Comparison of ENCODE assay signal across 28 cellular contexts in genomic region chr21:35106246-35106835, GRCh38. TPM values are rescaled to one million over a fixed set of nuclear protein-coding genes. Genes with fewer than 3 reads are reported as not detected.
A peak's percentile ranks its signal among the peaks of the same experiment; 100 is the strongest.
DNase-seq lines count a peak whose midpoint lies in the region; ATAC-seq, FAIRE-seq and TF ChIP-seq lines count a peak whose summit lies in the region.
"Had no signal": no experiment of that assay in that cellular context is flagged by ENCODE, and none has a peak within 500 bp of the region (broad histone marks: within the 10 kb centered on the region; RNA-seq: fewer than 3 reads in every experiment).

No MANE protein-coding gene starts in this region.

- H4K91ac ChIP-seq in neuronal stem cell (ENCODE audit: low read depth, low read length, poor library complexity): no peak overlapping the region

- H2BK12ac ChIP-seq in neuronal stem cell (ENCODE audit: low read length): no peak overlapping the region

- H3K27me3 ChIP-seq in K562 (ENCODE audit: control insufficient read depth in 2 of 2, insufficient read depth in 2 of 2, low read length in 2 of 2) (no peaks in the 10 kb centered on the region), heart right ventricle (peaks cover 0 to 35% (median 10%) of the 10 kb centered on the region in 7 donors), neuronal stem cell (ENCODE audit: control insufficient read depth in 3 of 3, insufficient read depth in 3 of 3, low read depth in 1 of 3, low read length in 3 of 3) (no peaks in the 10 kb centered on the region)
- H3K27me3 ChIP-seq: sigmoid colon, upper lobe of left lung had no signal

- no peaks in the 10 kb centered on the region for H3K9me3 ChIP-seq in K562 (replicated peaks; ENCODE audit: control insufficient read depth, insufficient read depth, low read depth, low read length)
- H3K9me3 ChIP-seq in heart right ventricle: peaks cover 0 to 3% (median 0%) of the 10 kb centered on the region in 11 donors
- peaks cover 0 to 2% of the 10 kb centered on the region in 2 donors for H3K9me3 ChIP-seq in neuronal stem cell (replicated peaks in 1 of 2; ENCODE audit: control insufficient read depth in 2 of 2, insufficient read depth in 1 of 2, low read depth in 1 of 2, low read length in 2 of 2)
- H3K9me3 ChIP-seq: prostate gland, sigmoid colon, upper lobe of left lung had no signal

- TF ChIP-seq POLR2A in K562 (conservative IDR thresholded peaks at IDR 0.05): peak; percentile 41; the same call in 1 of the 2 replicates

- H3K36me3 ChIP-seq in K562 (ENCODE audit: control insufficient read depth, insufficient read depth, low read length) (no peaks in the 10 kb centered on the region; the same call in 2 of the 3 replicates), heart right ventricle (no peaks in the 10 kb centered on the region), neuronal stem cell (replicated peaks in 1 of 2; ENCODE audit: control insufficient read depth in 2 of 2, insufficient read depth in 2 of 2, low read length in 2 of 2) (no peaks in the 10 kb centered on the region)
- H3K36me3 ChIP-seq: prostate gland, sigmoid colon, upper lobe of left lung had no signal

- H3K79me1 ChIP-seq in neuronal stem cell (ENCODE audit: low read depth, low read length): no peaks in the 10 kb centered on the region

- DNase-seq in OCI-M1 (lab: John Stamatoyannopoulos, UW): peak; percentile 97
- peak; percentile 80 to 97 (median 84) for DNase-seq in K562 (ENCODE audit: extremely low read depth in 1 of 4, low spot score in 3 of 4)
- peak in 1 of 2 donors; percentile 10 for DNase-seq in heart right ventricle
- no peak for DNase-seq in neuronal stem cell (ENCODE audit: low spot score)
- DNase-seq in NCI-H2171 (lab: John Stamatoyannopoulos, UW): no peak
- no peak for DNase-seq in HuH-7.5 (ENCODE audit: low spot score)
- DNase-seq in activated CD4-positive, alpha-beta T cell treated with anti-CD3 and anti-CD28 coated beads for 48 hours: no peak
- DNase-seq: activated naive CD4-positive, alpha-beta T cell; activated naive CD8-positive, alpha-beta T cell treated with anti-CD3 and anti-CD28 coated beads, Interleukin-2, amount 50 U/mL, for 24 hours; activated T-cell treated with anti-CD3 and anti-CD28 coated beads, Interleukin-2, amount 50 U/mL, for 4 hours; DMS53; H9; hypothalamus; KG1; NCI-H1092 treated with DMSO at 0.1 percent for 48 hours; NCI-H1694 treated with DMSO at 0.1 percent for 48 hours; NCI-H526; PC-9; SHP77 treated with DMSO at 0.1 percent for 48 hours; sigmoid colon; stimulated activated CD4-positive, alpha-beta T cell treated with anti-CD3 and anti-CD28 coated beads, Interleukin-15, amount 100 ng/mL, for 24 hours had no signal

- TF ChIP-seq EP300 in K562 (IDR thresholded peaks at IDR 0.05; ENCODE audit: low read length): peak; percentile 94

- H3K9ac ChIP-seq in K562 (ENCODE audit: insufficient read depth in 1 of 2, low read depth in 2 of 2, low read length in 2 of 2): peak overlapping the region; percentile 21 to 60; a peak in 3 of 4 replicates
- H3K9ac ChIP-seq in neuronal stem cell (ENCODE audit: low read depth, low read length, poor library complexity): no peak overlapping the region

- in situ Hi-C loops in K562 (cut with MboI): no loop called here

- H2BK120ac ChIP-seq in neuronal stem cell (ENCODE audit: low read depth, low read length): no peak overlapping the region

- peak overlapping the region; percentile 72 for H3K18ac ChIP-seq in neuronal stem cell (ENCODE audit: low read length)

- H3K4me1 ChIP-seq in K562 (replicated peaks in 1 of 2; ENCODE audit: control insufficient read depth in 2 of 2, insufficient read depth in 2 of 2, low read length in 2 of 2): peaks cover 29 to 54% of the 10 kb centered on the region in 2 experiments
- H3K4me1 ChIP-seq in heart right ventricle: peaks cover 0 to 11% (median 0%) of the 10 kb centered on the region in 9 donors
- no peaks in the 10 kb centered on the region for H3K4me1 ChIP-seq in neuronal stem cell (ENCODE audit: control insufficient read depth in 2 of 2, insufficient read depth in 1 of 2, low read depth in 1 of 2, low read length in 2 of 2)
- H3K4me1 ChIP-seq: prostate gland, sigmoid colon had no signal

- no TSS peak for BruUV-seq in K562 (replicated peaks; lab: Mats Ljungman, UMichigan)

- ATAC-seq in K562 (peak; percentile 88), heart right ventricle (peak in 7 of 8 donors; percentile 49 to 96 (median 75))
- ATAC-seq: activated naive CD8-positive, alpha-beta T cell treated with anti-CD3 and anti-CD28 coated beads, Interleukin-2, amount 50 U/mL, for 24 hours; activated T-cell treated with anti-CD3 and anti-CD28 coated beads, Interleukin-2, amount 50 U/mL, for 4 hours; stimulated activated effector memory CD8-positive, alpha-beta T cell treated with anti-CD3 and anti-CD28 coated beads, Interleukin-12 subunit alpha, Interleukin-12 subunit beta, amount 100 ng/mL, for 72 hours; WTC11 had no signal

- no peak overlapping the region for H2AK5ac ChIP-seq in neuronal stem cell (ENCODE audit: low read depth, low read length)

- no peak overlapping the region for H3K14ac ChIP-seq in neuronal stem cell (ENCODE audit: low read length)

- H2AFZ ChIP-seq in K562 (ENCODE audit: low read depth, low read length) (peak overlapping the region; percentile 86), neuronal stem cell (ENCODE audit: low read length) (no peak overlapping the region)
- H2AFZ ChIP-seq: PC-9 had no signal

- H3K27ac ChIP-seq in K562 (ENCODE audit: extremely low read depth, low read depth, low read length) (peak overlapping the region; percentile 90), heart right ventricle (no peak overlapping the region), neuronal stem cell (replicated peaks; ENCODE audit: low read length) (no peak overlapping the region)
- H3K27ac ChIP-seq: PC-9, prostate gland, sigmoid colon, upper lobe of left lung had no signal

- H2BK15ac ChIP-seq in neuronal stem cell (ENCODE audit: low read length): no peak overlapping the region

- H3K79me2 ChIP-seq in K562 (ENCODE audit: control insufficient read depth, insufficient read depth, low read length): no peaks in the 10 kb centered on the region

- CTCF ChIA-PET in K562 (lab: Yijun Ruan, JAX; ENCODE audit: low intra/inter-chr PET ratio): no interaction called here

- under 1% methylated on average over 11 of the region's 11 CpGs for whole genome bisulfite sequencing in K562 (ENCODE audit: insufficient coverage, low coverage, missing lambda C conversion rate)
- WGBS in heart right ventricle, 2 donors: 31 to 35% methylated on average over 11 of the region's 11 CpGs
- no CpG with 5 or more reads among the region's 11 CpGs for WGBS in neuronal stem cell (ENCODE audit: extremely low coverage in 2 of 2, insufficient read length in 2 of 2, insufficient replicate concordance in 1 of 2), 2 donors

- no peak; a peak in 1 of 6 replicates for TF ChIP-seq CTCF in K562 (IDR thresholded peaks at IDR 0.05 in 2 of 3, conservative IDR thresholded peaks at IDR 0.05 in 1 of 3; ENCODE audit: insufficient read depth in 2 of 3, low read depth in 1 of 3, low read length in 3 of 3)
- no peak for TF ChIP-seq CTCF in heart right ventricle (IDR thresholded peaks at IDR 0.05)

- H3K4me3 ChIP-seq in K562: no peak overlapping the region
- H3K4me3 ChIP-seq in heart right ventricle: no peak overlapping the region
- H3K4me3 ChIP-seq in neuronal stem cell (ENCODE audit: low read length in 2 of 2): no peak overlapping the region
- H3K4me3 ChIP-seq: PC-9, prostate gland, sigmoid colon, upper lobe of left lung had no signal

- no peaks in the 10 kb centered on the region for H3K9me1 ChIP-seq in K562 (ENCODE audit: control insufficient read depth, insufficient read depth, low read length)

- H2BK5ac ChIP-seq in neuronal stem cell (ENCODE audit: low read length): no peak overlapping the region

- H4K8ac ChIP-seq in neuronal stem cell (ENCODE audit: low read depth, low read length): no peak overlapping the region

- no peak overlapping the region for H3K23ac ChIP-seq in neuronal stem cell (ENCODE audit: low read depth, low read length, poor library complexity)

- H3K4me2 ChIP-seq in K562 (ENCODE audit: insufficient read depth, low read length): peak overlapping the region; percentile 64
- no peak overlapping the region for H3K4me2 ChIP-seq in neuronal stem cell (ENCODE audit: insufficient read depth, low read length, poor library complexity, severe bottlenecking)
- H3K4me2 ChIP-seq: PC-9 had no signal

- H4K20me1 ChIP-seq in K562 (replicated peaks; ENCODE audit: control insufficient read depth, insufficient read depth, low read length): no peaks in the 10 kb centered on the region

- peak; percentile 20 to 46; a peak in 2 of 4 replicates for TF ChIP-seq RAD21 in K562 (CRISPR knock-in tag; conservative IDR thresholded peaks at IDR 0.05 in 1 of 2, IDR thresholded peaks at IDR 0.05 in 1 of 2)

- H3K4ac ChIP-seq in neuronal stem cell (ENCODE audit: low read length): no peak overlapping the region

- POLR2A ChIA-PET in K562 (lab: Yijun Ruan, JAX): interaction anchor here (0.6 to 1.4 kb wide), 4 partner anchors 10 to 15 kb away, joined by 3 to 4 read pairs (median 3); no protein-coding TSS in a partner anchor

- peak; percentile 94 for FAIRE-seq in K562 (lab: Jason Lieb, UNC)
- FAIRE-seq: GM12892, HTR-8/SVneo had no signal

- intact Hi-C loops in K562 (cut with micrococcal nuclease) (loop anchor here (2.0 to 5.0 kb wide), 4 partner anchors 56 to 291 kb away; no protein-coding TSS in a partner anchor), heart right ventricle (cut with DNase I) (no loop called here)

RNA-seq across cellular contexts. Expression of gene RUNX1, which starts 57.2 kb away (rescaled TPM):
- total RNA-seq in K562 (2011; cell fraction: chromatin; rRNA removed; ENCODE audit: low replicate concordance): 167 and 196 TPM in 2 replicates
- total RNA-seq in K562 (2011; cell fraction: nucleolus; rRNA removed): 104 and 114 TPM in 2 replicates
- total RNA-seq in K562 (2011; cell fraction: nucleoplasm; rRNA removed): 135 and 188 TPM in 2 replicates
- total RNA-seq in K562 (2014; rRNA removed) (20.8 and 27.3 TPM in 2 replicates), K562 (2014; rRNA removed; fragmentation: Illumina TruSeq; extraction: Trizol) (13.8 TPM in 2 replicates), K562 (2015; rRNA removed; fragmentation: Illumina TruSeq; extraction: Trizol) (8.8 and 9.8 TPM in 2 replicates), K562 (2021) (62.2 and 68.6 TPM in 2 replicates), heart right ventricle (10 to 100 TPM in 1 of 10 donors, 1 to 10 TPM in 9; 2.1 to 29.3 (median 4.4) TPM)
- polyA plus RNA-seq in K562 (2011; rRNA removed) (15.9 and 17.8 TPM in 2 replicates), K562 (2014; fragmentation: Illumina TruSeq; extraction: Trizol) (22.7 and 26.7 TPM in 2 replicates), K562 (2014; fragmentation: Nextera tagmentation; extraction: Ambion mirVana) (1 to 10 TPM; 2.2 to 4.5 TPM), K562 (2014; rRNA removed) (20.1 and 30.6 TPM in 2 replicates), heart right ventricle (under 1 TPM; 0.88 to 0.93 TPM)
- 7.6 and 12.6 TPM in 2 replicates for polyA plus RNA-seq in K562 (2011; cell fraction: cytosol; rRNA removed)
- 50.6 and 80.8 TPM in 2 replicates for polyA plus RNA-seq in K562 (2011; cell fraction: nucleus; rRNA removed)
- 19.4 and 60.9 TPM in 2 replicates for polyA plus RNA-seq in K562 (2012)
- 29.0 and 39.2 TPM in 2 replicates for polyA minus RNA-seq in K562 (2011; rRNA and poly(A)+ RNA removed)
- polyA minus RNA-seq in K562 (2011; cell fraction: cytosol; rRNA and poly(A)+ RNA removed): 10.4 and 28.6 TPM in 2 replicates
- 119 and 149 TPM in 2 replicates for polyA minus RNA-seq in K562 (2011; cell fraction: nucleus; rRNA and poly(A)+ RNA removed)
- polyA plus RNA-seq in neuronal stem cell (2013, experiment 1 of 2): 0.20 TPM
- 0.18 TPM for polyA plus RNA-seq in neuronal stem cell (2013, experiment 2 of 2)
- total RNA-seq: G401 had no signal

Comparison
In these comparisons a context has a peak if more than half of its experiments do, and no peak if none do; other contexts are left out.
1. DNase-seq: peak in OCI-M1 (single experiment) and K562 (4 of 4); none in neuronal stem cell (single experiment), NCI-H2171 (single experiment), HuH-7.5 (single experiment) and activated CD4-positive, alpha-beta T cell treated with anti-CD3 and anti-CD28 coated beads for 48 hours (single experiment).